ENCODE assay signal across 1 cellular context in genomic region chr1:65524931-65525296, GRCh38.
TF ChIP-seq lines count a peak whose summit lies in the region.

No MANE protein-coding gene starts in this region.

TF ChIP-seq in GM23338, 12 proteins besides CTCF, POLR2A, EP300 and RAD21 (continued from another document):
- TF ChIP-seq, protein P1, sequence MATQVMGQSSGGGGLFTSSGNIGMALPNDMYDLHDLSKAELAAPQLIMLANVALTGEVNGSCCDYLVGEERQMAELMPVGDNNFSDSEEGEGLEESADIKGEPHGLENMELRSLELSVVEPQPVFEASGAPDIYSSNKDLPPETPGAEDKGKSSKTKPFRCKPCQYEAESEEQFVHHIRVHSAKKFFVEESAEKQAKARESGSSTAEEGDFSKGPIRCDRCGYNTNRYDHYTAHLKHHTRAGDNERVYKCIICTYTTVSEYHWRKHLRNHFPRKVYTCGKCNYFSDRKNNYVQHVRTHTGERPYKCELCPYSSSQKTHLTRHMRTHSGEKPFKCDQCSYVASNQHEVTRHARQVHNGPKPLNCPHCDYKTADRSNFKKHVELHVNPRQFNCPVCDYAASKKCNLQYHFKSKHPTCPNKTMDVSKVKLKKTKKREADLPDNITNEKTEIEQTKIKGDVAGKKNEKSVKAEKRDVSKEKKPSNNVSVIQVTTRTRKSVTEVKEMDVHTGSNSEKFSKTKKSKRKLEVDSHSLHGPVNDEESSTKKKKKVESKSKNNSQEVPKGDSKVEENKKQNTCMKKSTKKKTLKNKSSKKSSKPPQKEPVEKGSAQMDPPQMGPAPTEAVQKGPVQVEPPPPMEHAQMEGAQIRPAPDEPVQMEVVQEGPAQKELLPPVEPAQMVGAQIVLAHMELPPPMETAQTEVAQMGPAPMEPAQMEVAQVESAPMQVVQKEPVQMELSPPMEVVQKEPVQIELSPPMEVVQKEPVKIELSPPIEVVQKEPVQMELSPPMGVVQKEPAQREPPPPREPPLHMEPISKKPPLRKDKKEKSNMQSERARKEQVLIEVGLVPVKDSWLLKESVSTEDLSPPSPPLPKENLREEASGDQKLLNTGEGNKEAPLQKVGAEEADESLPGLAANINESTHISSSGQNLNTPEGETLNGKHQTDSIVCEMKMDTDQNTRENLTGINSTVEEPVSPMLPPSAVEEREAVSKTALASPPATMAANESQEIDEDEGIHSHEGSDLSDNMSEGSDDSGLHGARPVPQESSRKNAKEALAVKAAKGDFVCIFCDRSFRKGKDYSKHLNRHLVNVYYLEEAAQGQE (IDR thresholded peaks at IDR 0.05; ENCODE audit: unreplicated experiment), result no peak
TF ChIP-seq in GM23338: peak in this region for 0.
